8 cellular contexts compared by ENCODE assay signal in the genomic region with DNA sequence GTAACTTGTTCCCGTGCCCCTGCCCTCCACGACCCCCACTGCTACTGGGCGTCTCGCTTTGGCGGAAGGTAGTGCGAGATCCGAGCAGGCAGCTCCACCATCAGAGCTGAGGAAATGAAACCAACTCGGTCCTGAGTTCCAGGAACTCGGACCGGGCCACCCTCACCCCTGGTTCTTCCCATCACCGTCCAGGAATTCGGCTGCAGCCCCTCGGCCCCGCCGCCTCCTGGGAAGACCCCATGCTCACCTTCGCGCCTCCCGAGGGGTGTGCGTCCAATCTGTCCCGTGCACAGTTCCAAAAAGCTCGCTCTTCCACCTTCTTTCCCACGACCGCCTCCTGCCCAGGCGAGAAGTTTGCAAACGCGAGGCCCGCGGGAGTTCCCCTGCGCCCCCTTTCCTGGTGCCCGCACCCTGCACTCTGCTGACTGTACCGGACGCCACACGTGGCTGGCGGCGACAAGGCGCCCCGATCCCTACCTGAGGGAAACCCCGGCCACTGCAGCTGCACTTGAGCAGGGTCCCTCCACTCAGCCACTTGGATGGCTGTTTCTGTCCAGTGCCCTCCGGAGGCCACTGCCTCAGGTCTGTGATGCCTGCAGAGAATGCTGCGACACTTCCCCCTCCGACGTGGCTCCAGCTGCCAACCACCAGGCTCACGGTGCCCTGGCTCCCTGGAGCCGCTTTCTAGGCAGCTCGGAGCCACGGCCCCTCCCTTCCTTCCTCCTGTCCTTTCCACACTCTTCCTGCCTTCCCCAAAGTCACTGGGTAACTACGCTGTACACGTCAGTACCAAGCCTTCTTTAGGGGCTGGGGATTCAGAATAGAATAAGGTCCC. TPM values are rescaled to one million over a fixed set of nuclear protein-coding genes. Genes with fewer than 3 reads are reported as not detected.
DNase-seq lines count a peak whose midpoint lies in the region; TF ChIP-seq lines count a peak whose summit lies in the region.

A gene (minus strand): TSS at position 657 of the 835 bp plus-strand sequence. CDS start 5,105 bp downstream, outside the sequence.

- peak within 1 kb of the TSS; percentile 87 for H2AFZ ChIP-seq in hepatocyte

- peak within 1 kb of the TSS; percentile 71 to 97 (median 80) for H3K4me3 ChIP-seq in BLaER1 treated with 17β-estradiol and CSF1 and Interleukin-3, amounts not matched to agents 10 nM and 100 nM
- peak within 1 kb of the TSS; percentile 84 for H3K4me3 ChIP-seq in HL-60 (replicated peaks; ENCODE audit: insufficient read depth, low read length)
- peak within 1 kb of the TSS; percentile 91 for H3K4me3 ChIP-seq in adipocyte (ENCODE audit: low read length)
- peak within 1 kb of the TSS; percentile 27 for H3K4me3 ChIP-seq in hepatocyte
- peak within 1 kb of the TSS; percentile 65 to 82 (median 68) for H3K4me3 ChIP-seq in skin epidermis

- 0 out of 22 replicates have a peak, but pooled peaks cover 0 to under 1% (median 0%) of the 10 kb centered on the region in 11 experiments for H3K9me3 ChIP-seq in BLaER1 treated with 17β-estradiol and CSF1 and Interleukin-3, amounts not matched to agents 10 nM and 100 nM (replicated peaks in 1 of 11)
- no peaks in the 10 kb centered on the region for H3K9me3 ChIP-seq in adipocyte (ENCODE audit: control insufficient read depth, low read length)
- H3K9me3 ChIP-seq in hepatocyte (ENCODE audit: low read depth) = no peaks in the 10 kb centered on the region

- peaks cover 0 to 21% (median 11%) of the 10 kb centered on the region in 11 experiments; a peak in 12 of 22 replicates for H4K20me1 ChIP-seq in BLaER1 treated with 17β-estradiol and CSF1 and Interleukin-3, amounts not matched to agents 10 nM and 100 nM
- H4K20me1 ChIP-seq in hepatocyte (ENCODE audit: insufficient read depth, poor library complexity, severe bottlenecking) = no peaks in the 10 kb centered on the region

- H3K9ac ChIP-seq in BLaER1 treated with 17β-estradiol and CSF1 and Interleukin-3, amounts not matched to agents 10 nM and 100 nM = peak within 1 kb of the TSS; percentile 78 to 94 (median 83)
- peak within 1 kb of the TSS; percentile 88 for H3K9ac ChIP-seq in adipocyte (ENCODE audit: low read length)

- no peaks in the 10 kb centered on the region for H3K9me2 ChIP-seq in hepatocyte (replicated peaks; ENCODE audit: insufficient read depth)

- peaks cover 29 to 76% (median 57%) of the 10 kb centered on the region in 10 experiments for H3K4me1 ChIP-seq in BLaER1 treated with 17β-estradiol and CSF1 and Interleukin-3, amounts not matched to agents 10 nM and 100 nM
- H3K4me1 ChIP-seq in adipocyte (ENCODE audit: control insufficient read depth, insufficient read depth, low read length) (peaks cover 14% of the 10 kb centered on the region), hepatocyte (ENCODE audit: insufficient read depth) (no peaks in the 10 kb centered on the region)

- no peaks in the 10 kb centered on the region for H3K79me2 ChIP-seq in hepatocyte

- peak within 1 kb of the TSS; percentile 72 to 97 (median 89) for H3K27ac ChIP-seq in BLaER1 treated with 17β-estradiol and CSF1 and Interleukin-3, amounts not matched to agents 10 nM and 100 nM
- peak within 1 kb of the TSS; percentile 91 for H3K27ac ChIP-seq in HL-60 (replicated peaks)
- peak within 1 kb of the TSS; percentile 87 for H3K27ac ChIP-seq in hepatocyte
- peak within 1 kb of the TSS; percentile 59 to 98 (median 89) for H3K27ac ChIP-seq in skin epidermis

- 16% methylated on average over 47 of the region's 48 CpGs for WGBS in hepatocyte (ENCODE audit: low lambda C conversion rate, missing lambda C conversion rate)

- H3K27me3 ChIP-seq in BLaER1 treated with 17β-estradiol and CSF1 and Interleukin-3, amounts not matched to agents 10 nM and 100 nM = no peaks in the 10 kb centered on the region
- H3K27me3 ChIP-seq in HL-60 (ENCODE audit: insufficient read depth, poor library complexity, severe bottlenecking) (no peaks in the 10 kb centered on the region), adipocyte (replicated peaks; ENCODE audit: control insufficient read depth, insufficient read depth, low read length) (no peaks in the 10 kb centered on the region), hepatocyte (no peaks in the 10 kb centered on the region)

- peak; percentile 49 for DNase-seq in GM19238 (ENCODE audit: insufficient read length, low spot score)
- DNase-seq in HL-60 (ENCODE audit: low read depth in 1 of 2, low spot score in 1 of 2) = peak; percentile 86 to 88
- DNase-seq in SW 1271 (lab: John Stamatoyannopoulos, UW) = peak; percentile 11 to 78
- DNase-seq in adipocyte (ENCODE audit: low read depth) = peak; percentile 62
- peak; percentile 58 for DNase-seq in hepatocyte (ENCODE audit: low spot score)
- no peak for DNase-seq in NCI-H1048 (lab: John Stamatoyannopoulos, UW)

- peak within 1 kb of the TSS; percentile 89 to 99 (median 97) for H3K4me2 ChIP-seq in BLaER1 treated with 17β-estradiol and CSF1 and Interleukin-3, amounts not matched to agents 10 nM and 100 nM
- H3K4me2 ChIP-seq in hepatocyte = peak within 1 kb of the TSS; percentile 85

- H3K36me3 ChIP-seq in BLaER1 treated with 17β-estradiol and CSF1 and Interleukin-3, amounts not matched to agents 10 nM and 100 nM = peaks cover 0 to 22% (median 13%) of the 10 kb centered on the region in 11 experiments; a peak in 17 of 22 replicates
- no peaks in the 10 kb centered on the region for H3K36me3 ChIP-seq in adipocyte (ENCODE audit: control insufficient read depth, insufficient read depth, low read length, severe bottlenecking)
- H3K36me3 ChIP-seq in hepatocyte (replicated peaks; ENCODE audit: insufficient read depth, low read depth) = no peaks in the 10 kb centered on the region

- TF ChIP-seq CTCF in HL-60 (IDR thresholded peaks at IDR 0.05; ENCODE audit: insufficient read depth, low read length) (no peak), hepatocyte (IDR thresholded peaks at IDR 0.05; ENCODE audit: poor library complexity) (no peak)

RNA-seq across cellular contexts. Expression of the gene that starts here (rescaled TPM):
- total RNA-seq in hepatocyte = 3.3 and 5.6 TPM in 2 replicates
- 0.97 and 2.8 TPM in 2 replicates for polyA plus RNA-seq in hepatocyte

Comparison
In these comparisons a context has a peak if more than half of its experiments do, and no peak if none do; other contexts are left out.
1. H3K4me3 ChIP-seq: peak in every context shown above with its lines; median percentile 91 in adipocyte; 84 in HL-60; 80 in BLaER1 treated with 17β-estradiol and CSF1 and Interleukin-3, amounts not matched to agents 10 nM and 100 nM; 68 in skin epidermis; 27 in hepatocyte.